ENCODE assay signal across 17 cellular contexts in the genomic region with DNA sequence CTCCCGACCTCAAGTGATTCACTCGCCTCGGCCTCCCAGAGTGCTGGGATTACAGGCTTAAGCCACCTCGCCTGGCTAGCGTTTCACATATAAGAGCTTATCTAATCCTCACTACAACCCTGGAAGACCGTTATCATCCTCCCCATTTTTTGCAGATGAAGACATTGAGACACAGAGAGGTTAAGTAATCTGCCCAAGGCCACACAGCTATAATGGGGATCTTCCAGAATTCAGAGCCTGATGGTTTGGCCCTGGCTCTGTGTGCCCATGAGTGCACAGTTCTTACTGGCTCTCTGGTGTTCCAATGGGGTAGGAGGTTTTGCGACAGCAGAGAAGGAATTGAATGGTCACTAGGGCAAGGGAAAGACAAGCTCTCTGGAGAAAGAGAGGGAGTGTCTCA. TPM values are rescaled to one million over a fixed set of nuclear protein-coding genes. Genes with fewer than 3 reads are reported as not detected.
A peak's percentile ranks its signal among the peaks of the same experiment; 100 is the strongest.
DNase-seq lines count a peak whose midpoint lies in the region; ATAC-seq, FAIRE-seq and TF ChIP-seq lines count a peak whose summit lies in the region.
"Had no signal": no experiment of that assay in that cellular context is flagged by ENCODE, and none has a peak within 500 bp of the region (broad histone marks: within the 10 kb centered on the region; RNA-seq: fewer than 3 reads in every experiment).

No MANE protein-coding gene starts in this region.

- no peaks in the 10 kb centered on the region for H3F3A ChIP-seq in PC-3 (ENCODE audit: low read length, unreplicated experiment)

- H3K4me3 ChIP-seq in A549 (no peak overlapping the region), WERI-Rb-1 (ENCODE audit: low read depth, low read length) (no peak overlapping the region), PC-3 (ENCODE audit: low read length) (no peak overlapping the region)
- no peak overlapping the region for H3K4me3 ChIP-seq in CD4-positive, CD25-positive, alpha-beta regulatory T cell (ENCODE audit: low read depth, low read length)
- H3K4me3 ChIP-seq: BLaER1 had no signal

- H3K9ac ChIP-seq in PC-3 (ENCODE audit: low read length) = no peak overlapping the region
- H3K9ac ChIP-seq: BLaER1 had no signal

- 61% methylated on average over 7 of the region's 7 CpGs for WGBS in A549 (ENCODE audit: missing lambda C conversion rate)

- no peak for ATAC-seq in A549
- no peak for ATAC-seq in CD4-positive, CD25-positive, alpha-beta regulatory T cell (ENCODE audit: low read depth in 2 of 2)
- no peak for ATAC-seq in PC-3
- no peak for ATAC-seq in stimulated activated naive B cell treated with anti-CD40 and anti-IgM and Interleukin-4, amounts not matched to agents 10 μg/mL and 1 μg/mL and 100 μg/mL, for 72 hours (replicated peaks)
- ATAC-seq: CD8-positive, alpha-beta T cell; HCT116 had no signal

- POLR2A ChIA-PET in A549 (lab: Yijun Ruan, JAX) (interaction anchor here (2.8 kb wide), 1 partner anchor 17 kb away, joined by 13 read pairs; the partner anchor contains the start of gene KCTD15), PC-3 (lab: Charles Lee; ENCODE audit: unreplicated experiment) (no interaction called here)

- H3K27me3 Mint-ChIP-seq in CD4-positive, CD25-positive, alpha-beta regulatory T cell = peaks cover 15% of the 10 kb centered on the region
- H3K27me3 Mint-ChIP-seq in glutamatergic neuron (ENCODE audit: unreplicated experiment) = peaks cover 35% of the 10 kb centered on the region
- peaks cover 45 to 75% of the 10 kb centered on the region in 2 donors for H3K27me3 Mint-ChIP-seq in stimulated activated naive B cell treated with anti-CD40 and anti-IgM and Interleukin-4, amounts not matched to agents 10 μg/mL and 1 μg/mL and 100 μg/mL, for 72 hours

- no peaks in the 10 kb centered on the region for H3K79me2 ChIP-seq in PC-3 (ENCODE audit: low read length)

- H3K36me3 ChIP-seq in CD4-positive, CD25-positive, alpha-beta regulatory T cell (ENCODE audit: control insufficient read depth, insufficient read depth, low read length) = no peaks in the 10 kb centered on the region
- H3K36me3 ChIP-seq in WERI-Rb-1 = no peaks in the 10 kb centered on the region
- H3K36me3 ChIP-seq in PC-3 (ENCODE audit: low read depth, low read length) = no peaks in the 10 kb centered on the region
- H3K36me3 ChIP-seq: BLaER1 had no signal

- 0 out of 3 replicates have a peak, but pooled peaks cover 5% of the 10 kb centered on the region for H3K9me3 ChIP-seq in A549
- no peaks in the 10 kb centered on the region for H3K9me3 ChIP-seq in CD4-positive, CD25-positive, alpha-beta regulatory T cell (ENCODE audit: control insufficient read depth in 2 of 2, low read length in 2 of 2)
- no peaks in the 10 kb centered on the region for H3K9me3 ChIP-seq in WERI-Rb-1 (ENCODE audit: severe bottlenecking)
- H3K9me3 ChIP-seq in PC-3 (ENCODE audit: low read length) = no peaks in the 10 kb centered on the region
- H3K9me3 ChIP-seq: BLaER1 had no signal

- no peak overlapping the region for H2AFZ ChIP-seq in PC-3 (ENCODE audit: low read length)

- peaks cover 0 to 7% (median 1%) of the 10 kb centered on the region in 4 donors for H3K4me1 Mint-ChIP-seq in CD4-positive, CD25-positive, alpha-beta regulatory T cell
- H3K4me1 Mint-ChIP-seq in glutamatergic neuron (ENCODE audit: low read depth, unreplicated experiment) = peaks cover 39% of the 10 kb centered on the region
- peaks cover 9 to 13% of the 10 kb centered on the region in 2 donors for H3K4me1 Mint-ChIP-seq in stimulated activated naive B cell treated with anti-CD40 and anti-IgM and Interleukin-4, amounts not matched to agents 10 μg/mL and 1 μg/mL and 100 μg/mL, for 72 hours

- BruUV-seq in PC-3 (replicated peaks; lab: Mats Ljungman, UMichigan) = no TSS peak

- TF ChIP-seq RAD21 in A549 (conservative IDR thresholded peaks at IDR 0.05 in 1 of 2, IDR thresholded peaks at IDR 0.05 in 1 of 2) = no peak

- H3K36me3 Mint-ChIP-seq in CD4-positive, CD25-positive, alpha-beta regulatory T cell = no peaks in the 10 kb centered on the region
- H3K36me3 Mint-ChIP-seq in glutamatergic neuron (ENCODE audit: unreplicated experiment) = peaks cover 22% of the 10 kb centered on the region
- no peaks in the 10 kb centered on the region for H3K36me3 Mint-ChIP-seq in stimulated activated naive B cell treated with anti-CD40 and anti-IgM and Interleukin-4, amounts not matched to agents 10 μg/mL and 1 μg/mL and 100 μg/mL, for 72 hours
- H3K36me3 Mint-ChIP-seq: CD14-positive monocyte; CD8-positive, alpha-beta T cell; IgD-negative memory B cell had no signal

- H3K9me2 ChIP-seq in PC-3 (replicated peaks; ENCODE audit: low read length) = no peaks in the 10 kb centered on the region

- no peak overlapping the region for H3K4me3 Mint-ChIP-seq in CD4-positive, CD25-positive, alpha-beta regulatory T cell
- no peak overlapping the region for H3K4me3 Mint-ChIP-seq in glutamatergic neuron (ENCODE audit: unreplicated experiment)
- no peak overlapping the region for H3K4me3 Mint-ChIP-seq in stimulated activated naive B cell treated with anti-CD40 and anti-IgM and Interleukin-4, amounts not matched to agents 10 μg/mL and 1 μg/mL and 100 μg/mL, for 72 hours
- H3K4me3 Mint-ChIP-seq: IgD-negative memory B cell had no signal

- CTCF ChIA-PET in A549 (lab: Yijun Ruan, JAX) = interaction anchor here (0.8 to 12.7 kb wide), 24 partner anchors 8 to 932 kb away, joined by 3 to 510 read pairs (median 30); partner anchors contain the start of gene KCTD15
- CTCF ChIA-PET in PC-3 (lab: Charles Lee) = interaction anchor here (1.5 kb wide), 1 partner anchor 218 kb away, joined by 13 read pairs; no protein-coding TSS in a partner anchor

- no peak for TF ChIP-seq POLR2A in A549 (IDR thresholded peaks at IDR 0.05; ENCODE audit: low read length)

- no peak for FAIRE-seq in A549 (lab: Jason Lieb, UNC)
- FAIRE-seq: A204.1, HTR-8/SVneo had no signal

- DNase-seq in A549 (ENCODE audit: low read depth in 1 of 2, low spot score in 1 of 2) = no peak
- no peak for DNase-seq in CD4-positive, CD25-positive, alpha-beta regulatory T cell
- DNase-seq in WERI-Rb-1 = peak; percentile 41
- DNase-seq in glutamatergic neuron = no peak
- no peak for DNase-seq in PC-3
- no peak for DNase-seq in stimulated activated naive B cell treated with anti-CD40 and anti-IgM and Interleukin-4, amounts not matched to agents 10 μg/mL and 1 μg/mL and 100 μg/mL, for 72 hours
- DNase-seq: AML-193; Calu3; CD8-positive, alpha-beta T cell; GF-D8; GOT3 had no signal

- TF ChIP-seq CTCF in A549 (IDR thresholded peaks at IDR 0.05) (no peak), WERI-Rb-1 (IDR thresholded peaks at IDR 0.05; ENCODE audit: low read depth, low read length) (no peak), glutamatergic neuron (IDR thresholded peaks at IDR 0.05; ENCODE audit: partially characterized antibody, unreplicated experiment) (no peak), PC-3 (conservative IDR thresholded peaks at IDR 0.05; ENCODE audit: low read depth, low read length) (no peak)

- H3K4me2 ChIP-seq in A549 = no peak overlapping the region
- no peak overlapping the region for H3K4me2 ChIP-seq in PC-3 (ENCODE audit: low read length)
- H3K4me2 ChIP-seq: BLaER1 had no signal

- no peak for TF ChIP-seq EP300 in A549 (IDR thresholded peaks at IDR 0.05)

- intact Hi-C loops in PC-3 (cut with micrococcal nuclease) = no loop called here

- H4K20me1 ChIP-seq in PC-3 (ENCODE audit: low read length) = no peaks in the 10 kb centered on the region
- H4K20me1 ChIP-seq: BLaER1 had no signal

- peaks cover 0 to 3% (median 0%) of the 10 kb centered on the region in 7 donors for H3K9me3 Mint-ChIP-seq in CD4-positive, CD25-positive, alpha-beta regulatory T cell
- H3K9me3 Mint-ChIP-seq in glutamatergic neuron (ENCODE audit: unreplicated experiment) = peaks cover 41% of the 10 kb centered on the region
- peaks cover 2 to 3% of the 10 kb centered on the region in 2 donors for H3K9me3 Mint-ChIP-seq in stimulated activated naive B cell treated with anti-CD40 and anti-IgM and Interleukin-4, amounts not matched to agents 10 μg/mL and 1 μg/mL and 100 μg/mL, for 72 hours
- H3K9me3 Mint-ChIP-seq: CD8-positive, alpha-beta T cell; IgD-negative memory B cell had no signal

- peak overlapping the region in 2 of 3 donors; percentile 64 to 66 for H3K27ac Mint-ChIP-seq in CD4-positive, CD25-positive, alpha-beta regulatory T cell
- H3K27ac Mint-ChIP-seq in glutamatergic neuron (ENCODE audit: unreplicated experiment) = peak overlapping the region; percentile 72
- no peak overlapping the region for H3K27ac Mint-ChIP-seq in stimulated activated naive B cell treated with anti-CD40 and anti-IgM and Interleukin-4, amounts not matched to agents 10 μg/mL and 1 μg/mL and 100 μg/mL, for 72 hours
- H3K27ac Mint-ChIP-seq: CD8-positive, alpha-beta T cell; IgD-negative memory B cell had no signal

- H3K27me3 ChIP-seq in CD4-positive, CD25-positive, alpha-beta regulatory T cell (ENCODE audit: control insufficient read depth, insufficient read depth, low read length) = peaks cover 2% of the 10 kb centered on the region
- H3K27me3 ChIP-seq in WERI-Rb-1 (ENCODE audit: insufficient read depth, low read depth, severe bottlenecking) (no peaks in the 10 kb centered on the region), PC-3 (ENCODE audit: low read length) (no peaks in the 10 kb centered on the region)

- H3K27ac ChIP-seq in A549 (no peak overlapping the region), WERI-Rb-1 (no peak overlapping the region), PC-3 (ENCODE audit: low read length) (no peak overlapping the region)
- no peak overlapping the region for H3K27ac ChIP-seq in CD4-positive, CD25-positive, alpha-beta regulatory T cell (ENCODE audit: insufficient read depth, low read length, poor library complexity, severe bottlenecking)
- H3K27ac ChIP-seq: BLaER1 had no signal

- peaks cover 27% of the 10 kb centered on the region for H3K4me1 ChIP-seq in A549
- H3K4me1 ChIP-seq in CD4-positive, CD25-positive, alpha-beta regulatory T cell (ENCODE audit: control insufficient read depth, insufficient read depth, low read length, poor library complexity, severe bottlenecking) = no peaks in the 10 kb centered on the region
- H3K4me1 ChIP-seq in PC-3 (ENCODE audit: insufficient read depth, low read length) = peaks cover 9% of the 10 kb centered on the region

TF ChIP-seq in A549, 52 proteins besides CTCF, POLR2A, EP300 and RAD21 (continues in another document):
- TF ChIP-seq ZFP36 (IDR thresholded peaks at IDR 0.05; ENCODE audit: borderline replicate concordance, partially characterized antibody) = peak; percentile 69
- no peak for TF ChIP-seq CBX8 (IDR thresholded peaks at IDR 0.05)
- TF ChIP-seq EHF (CRISPR knock-in tag; IDR thresholded peaks at IDR 0.05) = no peak
- TF ChIP-seq BHLHE40 (IDR thresholded peaks at IDR 0.05; ENCODE audit: low read depth, low read length) = no peak
- TF ChIP-seq CEBPB (IDR thresholded peaks at IDR 0.05) = no peak

RNA-seq across cellular contexts. Expression of gene KCTD15, which starts 16.8 kb away (rescaled TPM):
- polyA plus RNA-seq in A549 (2011; rRNA removed) = 54.0 and 55.7 TPM in 2 replicates
- 122 and 161 TPM in 2 replicates for polyA plus RNA-seq in A549 (2012; cell fraction: cytosol; rRNA removed)
- polyA plus RNA-seq in A549 (2012; cell fraction: nucleus; rRNA removed) = 266 and 321 TPM in 2 replicates
- polyA plus RNA-seq in A549 (2017; fragmentation: RNase III; extraction: RNeasy Plus Mini Kit Qiagen cat#74134 plus additional on column Dnase treatment) = 53.4 to 56.5 TPM (median 55.7 TPM) in 3 replicates
- 48.2 and 48.5 TPM in 2 replicates for polyA minus RNA-seq in A549 (2011; rRNA and poly(A)+ RNA removed)
- 1.3 TPM for total RNA-seq in CD4-positive, CD25-positive, alpha-beta regulatory T cell
- polyA plus RNA-seq in CD4-positive, CD25-positive, alpha-beta regulatory T cell = under 1 TPM in 3 of 4 donors, not detected in 1; 0.28 to 0.88 (median 0.55) TPM
- total RNA-seq in glutamatergic neuron (ENCODE audit: unreplicated experiment) = 53.4 TPM
- 58.2 and 79.9 TPM in 2 replicates for total RNA-seq in PC-3 (2014; rRNA removed)
- polyA plus RNA-seq: IgD-negative memory B cell had no signal

Comparison
In these comparisons a context has a peak if more than half of its experiments do, and no peak if none do; other contexts are left out.
1. RNA of gene KCTD15, which starts 16.8 kb away (total RNA-seq): 58.2 to 79.9 TPM in PC-3 and 53.4 TPM in glutamatergic neuron (single experiment); 1.3 TPM in CD4-positive, CD25-positive, alpha-beta regulatory T cell (single experiment); every median in the first group is over 10 times any median in the second.